In the genomic region with DNA sequence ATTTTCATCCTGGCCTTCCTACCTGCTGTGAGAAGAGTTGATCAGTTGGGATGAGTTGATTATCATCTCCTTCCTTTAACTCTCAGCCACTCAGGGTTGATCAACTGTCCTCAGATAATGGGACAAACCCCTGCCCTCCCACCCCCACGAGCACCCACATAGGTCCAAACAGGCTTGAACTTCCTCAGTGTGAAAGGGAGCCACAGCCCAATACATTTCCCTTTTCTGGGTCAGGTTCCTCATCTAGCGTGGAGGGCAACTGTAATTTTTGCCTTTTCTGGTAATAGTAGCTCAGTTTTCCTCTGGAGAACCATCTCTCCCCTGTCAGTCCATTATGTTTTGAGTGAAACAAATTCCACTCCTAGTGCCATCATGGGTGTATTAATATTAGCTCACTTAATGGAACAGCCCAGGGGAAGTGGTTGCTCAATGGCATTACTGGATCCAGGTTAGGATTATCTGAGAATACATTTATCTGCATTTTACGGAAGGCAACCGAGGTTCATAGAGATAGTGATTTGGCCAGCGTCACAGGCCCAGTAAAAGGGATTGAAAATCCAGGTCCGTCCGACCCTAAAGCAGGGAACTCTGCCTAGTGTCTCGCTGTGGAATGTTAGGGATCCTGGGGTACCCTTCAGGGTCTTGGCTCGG, we compare ENCODE assay signal across 8 cellular contexts. TPM values are rescaled to one million over a fixed set of nuclear protein-coding genes. Genes with fewer than 3 reads are reported as not detected.
DNase-seq lines count a peak whose midpoint lies in the region; ATAC-seq and TF ChIP-seq lines count a peak whose summit lies in the region.

No MANE protein-coding gene starts in this region.

- no peaks in the 10 kb centered on the region for H3K79me2 ChIP-seq in mesendoderm (ENCODE audit: control insufficient read depth, insufficient read depth, low read length)

- H3K79me1 ChIP-seq in mesenchymal stem cell (replicated peaks; ENCODE audit: low read length, poor library complexity, severe bottlenecking), result no peaks in the 10 kb centered on the region
- H3K79me1 ChIP-seq in mesendoderm (ENCODE audit: low read length), result no peaks in the 10 kb centered on the region

- no peak overlapping the region for H3K27ac Mint-ChIP-seq in activated T-cell treated with anti-CD3 and anti-CD28 coated beads, Interleukin-2, amount 50 U/mL, for 72 hours
- no peak overlapping the region for H3K27ac Mint-ChIP-seq in MCF 10A (ENCODE audit: low read depth, unreplicated experiment)

- POLR2A ChIA-PET in MCF 10A (lab: Yijun Ruan, JAX), result no interaction called here

- no peak overlapping the region for H2AFZ ChIP-seq in mesenchymal stem cell (ENCODE audit: low read depth, low read length)

- H3K4me1 ChIP-seq in mesenchymal stem cell (ENCODE audit: control insufficient read depth, insufficient read depth, low read depth, low read length) (peaks cover 13% of the 10 kb centered on the region), urinary bladder (ENCODE audit: insufficient read depth) (no peaks in the 10 kb centered on the region), mesendoderm (ENCODE audit: control insufficient read depth, low read depth, low read length) (no peaks in the 10 kb centered on the region)

- H2BK120ac ChIP-seq in mesenchymal stem cell (ENCODE audit: low read depth, low read length) (no peak overlapping the region), mesendoderm (ENCODE audit: low read depth, low read length) (no peak overlapping the region)

- no peak for DNase-seq in activated T-cell treated with anti-CD3 and anti-CD28 coated beads, Interleukin-2, amount 50 U/mL, for 72 hours
- DNase-seq in activated T-cell treated with anti-CD3 and anti-CD28 coated beads, Interleukin-2, amount 50 U/mL, for 1 hour, result no peak
- no peak for DNase-seq in MCF 10A (ENCODE audit: unreplicated experiment)
- no peak for DNase-seq in mesenchymal stem cell
- DNase-seq in mesendoderm, result no peak
- DNase-seq in NCI-H345 (lab: John Stamatoyannopoulos, UW), result no peak
- DNase-seq in NCI-H1694 (lab: John Stamatoyannopoulos, UW), result no peak

- peaks cover 29 to 89% of the 10 kb centered on the region in 2 experiments for H3K36me3 ChIP-seq in mesenchymal stem cell (ENCODE audit: control insufficient read depth in 1 of 2, insufficient read depth in 2 of 2, low read depth in 1 of 2, low read length in 2 of 2)
- H3K36me3 ChIP-seq in urinary bladder (ENCODE audit: insufficient read depth), result peaks cover 2% of the 10 kb centered on the region
- H3K36me3 ChIP-seq in mesendoderm (ENCODE audit: control insufficient read depth, insufficient read depth, low read length), result peaks cover 3% of the 10 kb centered on the region

- H2BK5ac ChIP-seq in mesenchymal stem cell (ENCODE audit: low read depth, low read length, poor library complexity, severe bottlenecking), result no peak overlapping the region
- no peak overlapping the region for H2BK5ac ChIP-seq in mesendoderm (ENCODE audit: low read length)

- no peak overlapping the region for H2AK5ac ChIP-seq in mesenchymal stem cell (ENCODE audit: low read length, severe bottlenecking)
- no peak overlapping the region for H2AK5ac ChIP-seq in mesendoderm (ENCODE audit: low read length)

- 65% methylated on average over 8 of the region's 9 CpGs for WGBS in mesenchymal stem cell
- 41% methylated on average over 9 of the region's 9 CpGs for WGBS in urinary bladder
- WGBS in mesendoderm (ENCODE audit: extremely low coverage, insufficient coverage, low lambda C conversion rate), result no CpG with 5 or more reads among the region's 9 CpGs

- H3K36me3 Mint-ChIP-seq in activated T-cell treated with anti-CD3 and anti-CD28 coated beads, Interleukin-2, amount 50 U/mL, for 72 hours (ENCODE audit: insufficient read depth in 2 of 2), result peaks cover 1 to 6% of the 10 kb centered on the region in 2 donors
- no peaks in the 10 kb centered on the region for H3K36me3 Mint-ChIP-seq in MCF 10A (ENCODE audit: insufficient read depth, unreplicated experiment)

- H3K9me3 Mint-ChIP-seq in activated T-cell treated with anti-CD3 and anti-CD28 coated beads, Interleukin-2, amount 50 U/mL, for 72 hours, result peaks cover 0 to 6% of the 10 kb centered on the region in 2 donors
- H3K9me3 Mint-ChIP-seq in MCF 10A (ENCODE audit: unreplicated experiment), result peaks cover 7% of the 10 kb centered on the region

- no peak overlapping the region for H3K14ac ChIP-seq in mesenchymal stem cell (ENCODE audit: low read length in 2 of 2)

- H3K4me2 ChIP-seq in mesenchymal stem cell (ENCODE audit: low read length, poor library complexity, severe bottlenecking) (peak overlapping the region; percentile 79), mesendoderm (ENCODE audit: low read length) (no peak overlapping the region)

- H3K56ac ChIP-seq in mesendoderm (ENCODE audit: low read length), result no peak overlapping the region

- TF ChIP-seq CTCF in MCF 10A (IDR thresholded peaks at IDR 0.05; ENCODE audit: unreplicated experiment), result no peak

- H3K18ac ChIP-seq in mesenchymal stem cell (ENCODE audit: low read depth in 1 of 2, low read length in 2 of 2) (no peak overlapping the region), mesendoderm (ENCODE audit: low read length) (no peak overlapping the region)

- H2BK15ac ChIP-seq in mesenchymal stem cell (ENCODE audit: low read depth, poor library complexity, severe bottlenecking) (no peak overlapping the region), mesendoderm (replicated peaks; ENCODE audit: low read depth) (no peak overlapping the region)

- no TSS peak for BruUV-seq in MCF 10A (replicated peaks; lab: Mats Ljungman, UMichigan)

- peak overlapping the region; percentile 55 to 70 for H3K4me3 ChIP-seq in mesenchymal stem cell (ENCODE audit: insufficient read depth in 1 of 2, low read depth in 1 of 2, low read length in 2 of 2)
- peak overlapping the region; percentile 67 for H3K4me3 ChIP-seq in urinary bladder (ENCODE audit: low read depth, low read length)
- H3K4me3 ChIP-seq in mesendoderm (ENCODE audit: low read length), result no peak overlapping the region

- CTCF ChIA-PET in MCF 10A (lab: Yijun Ruan, JAX), result no interaction called here

- H4K5ac ChIP-seq in mesendoderm (ENCODE audit: low read length), result no peak overlapping the region

- H4K8ac ChIP-seq in mesenchymal stem cell (ENCODE audit: low read length), result no peak overlapping the region
- no peak overlapping the region for H4K8ac ChIP-seq in mesendoderm (ENCODE audit: low read depth, low read length)

- H3K27me3 ChIP-seq in mesenchymal stem cell (ENCODE audit: control insufficient read depth in 1 of 2, insufficient read depth in 1 of 2, low read length in 2 of 2) (no peaks in the 10 kb centered on the region), mesendoderm (ENCODE audit: insufficient read depth, low read length, poor library complexity) (no peaks in the 10 kb centered on the region)

- H3K4me1 Mint-ChIP-seq in activated T-cell treated with anti-CD3 and anti-CD28 coated beads, Interleukin-2, amount 50 U/mL, for 72 hours (ENCODE audit: low read depth), result peaks cover 9% of the 10 kb centered on the region
- H3K4me1 Mint-ChIP-seq in MCF 10A (ENCODE audit: insufficient read depth, unreplicated experiment), result peaks cover 14% of the 10 kb centered on the region

- H3K9ac ChIP-seq in mesenchymal stem cell (ENCODE audit: low read length) (peak overlapping the region; percentile 66), mesendoderm (ENCODE audit: low read length) (no peak overlapping the region)

- no peak overlapping the region for H3K23ac ChIP-seq in mesenchymal stem cell (ENCODE audit: low read length in 2 of 2)
- H3K23ac ChIP-seq in mesendoderm (ENCODE audit: low read length), result no peak overlapping the region

- H3K27ac ChIP-seq in mesenchymal stem cell (ENCODE audit: low read length, poor library complexity, severe bottlenecking), result no peak overlapping the region
- peak overlapping the region; percentile 35 for H3K27ac ChIP-seq in urinary bladder (ENCODE audit: low read depth)
- H3K27ac ChIP-seq in mesendoderm (ENCODE audit: low read depth, low read length), result no peak overlapping the region

- no peak overlapping the region for H4K91ac ChIP-seq in mesenchymal stem cell (ENCODE audit: low read length)

- intact Hi-C loops in MCF 10A (cut with micrococcal nuclease), result no loop called here

- peak overlapping the region; percentile 34 to 77 for H3K4me3 Mint-ChIP-seq in activated T-cell treated with anti-CD3 and anti-CD28 coated beads, Interleukin-2, amount 50 U/mL, for 72 hours
- H3K4me3 Mint-ChIP-seq in MCF 10A (ENCODE audit: unreplicated experiment), result peak overlapping the region; percentile 81

- no peak for ATAC-seq in activated T-cell treated with anti-CD3 and anti-CD28 coated beads, Interleukin-2, amount 50 U/mL, for 72 hours (replicated peaks in 1 of 2)

- H3K27me3 Mint-ChIP-seq in activated T-cell treated with anti-CD3 and anti-CD28 coated beads, Interleukin-2, amount 50 U/mL, for 72 hours (ENCODE audit: low read depth), result peaks cover 47% of the 10 kb centered on the region
- H3K27me3 Mint-ChIP-seq in MCF 10A (ENCODE audit: insufficient read depth, unreplicated experiment), result no peaks in the 10 kb centered on the region

- H3K9me3 ChIP-seq in mesenchymal stem cell (ENCODE audit: control insufficient read depth, low read length), result peaks cover 9% of the 10 kb centered on the region

- no peak overlapping the region for H3K4ac ChIP-seq in mesenchymal stem cell (ENCODE audit: low read depth in 1 of 2, low read length in 2 of 2)
- H3K4ac ChIP-seq in mesendoderm (ENCODE audit: low read depth, low read length), result no peak overlapping the region

- H2BK12ac ChIP-seq in mesenchymal stem cell (ENCODE audit: low read length in 2 of 2), result no peak overlapping the region

RNA-seq across cellular contexts. Expression of a gene that starts 0.5 kb away (rescaled TPM):
- total RNA-seq in activated T-cell treated with anti-CD3 and anti-CD28 coated beads, Interleukin-2, amount 50 U/mL, for 72 hours, result 1 to 10 TPM; 1.5 to 2.0 TPM
- total RNA-seq in MCF 10A (2022), result 10.7 and 11.7 TPM in 2 replicates
- 12.2 TPM for polyA plus RNA-seq in mesenchymal stem cell (2013, experiment 1 of 2)
- 13.0 TPM for polyA plus RNA-seq in mesenchymal stem cell (2013, experiment 2 of 2)
- 60.4 TPM for total RNA-seq in urinary bladder
- 12.4 TPM for polyA plus RNA-seq in urinary bladder
- 4.7 TPM for polyA plus RNA-seq in mesendoderm (2013, experiment 1 of 2)
- 4.3 TPM for polyA plus RNA-seq in mesendoderm (2013, experiment 2 of 2)

RNA-seq across cellular contexts. Expression of a gene that starts 29.4 kb away (rescaled TPM):
- total RNA-seq in activated T-cell treated with anti-CD3 and anti-CD28 coated beads, Interleukin-2, amount 50 U/mL, for 72 hours, result not detected
- total RNA-seq in MCF 10A (2022) (3.3 and 3.7 TPM in 2 replicates), urinary bladder (455 TPM)
- polyA plus RNA-seq in mesenchymal stem cell (2013, experiment 1 of 2), result 290 TPM
- polyA plus RNA-seq in mesenchymal stem cell (2013, experiment 2 of 2), result 285 TPM
- polyA plus RNA-seq in urinary bladder, result 430 TPM
- polyA plus RNA-seq in mesendoderm (2013, experiment 1 of 2), result 49.5 TPM
- polyA plus RNA-seq in mesendoderm (2013, experiment 2 of 2), result 47.4 TPM

RNA-seq across cellular contexts. Expression of a gene that starts 58.1 kb away (rescaled TPM):
- not detected for total RNA-seq in activated T-cell treated with anti-CD3 and anti-CD28 coated beads, Interleukin-2, amount 50 U/mL, for 72 hours
- total RNA-seq in MCF 10A (2022), result 0.30 and 0.32 TPM in 2 replicates
- polyA plus RNA-seq in mesenchymal stem cell (2013, experiment 1 of 2), result 0.06 TPM
- polyA plus RNA-seq in mesenchymal stem cell (2013, experiment 2 of 2), result 0.05 TPM
- 17.9 TPM for total RNA-seq in urinary bladder
- polyA plus RNA-seq in urinary bladder, result 3.9 TPM
- 0.04 TPM for polyA plus RNA-seq in mesendoderm (2013, experiment 1 of 2)
- polyA plus RNA-seq in mesendoderm (2013, experiment 2 of 2), result 0.11 TPM

Comparison
In these comparisons a context has a peak if more than half of its experiments do, and no peak if none do; other contexts are left out.
1. RNA of a gene that starts 29.4 kb away (total RNA-seq): 455 TPM in urinary bladder (single experiment); 3.3 to 3.7 TPM in MCF 10A and not detected in activated T-cell treated with anti-CD3 and anti-CD28 coated beads, Interleukin-2, amount 50 U/mL, for 72 hours; every median in the first group is over 10 times any median in the second.
2. RNA of a gene that starts 58.1 kb away (total RNA-seq): 17.9 TPM in urinary bladder (single experiment); 0.30 to 0.32 TPM in MCF 10A and not detected in activated T-cell treated with anti-CD3 and anti-CD28 coated beads, Interleukin-2, amount 50 U/mL, for 72 hours; every median in the first group is over 10 times any median in the second.